Comparison of ENCODE assay signal across 1 cellular context in the genomic region with DNA sequence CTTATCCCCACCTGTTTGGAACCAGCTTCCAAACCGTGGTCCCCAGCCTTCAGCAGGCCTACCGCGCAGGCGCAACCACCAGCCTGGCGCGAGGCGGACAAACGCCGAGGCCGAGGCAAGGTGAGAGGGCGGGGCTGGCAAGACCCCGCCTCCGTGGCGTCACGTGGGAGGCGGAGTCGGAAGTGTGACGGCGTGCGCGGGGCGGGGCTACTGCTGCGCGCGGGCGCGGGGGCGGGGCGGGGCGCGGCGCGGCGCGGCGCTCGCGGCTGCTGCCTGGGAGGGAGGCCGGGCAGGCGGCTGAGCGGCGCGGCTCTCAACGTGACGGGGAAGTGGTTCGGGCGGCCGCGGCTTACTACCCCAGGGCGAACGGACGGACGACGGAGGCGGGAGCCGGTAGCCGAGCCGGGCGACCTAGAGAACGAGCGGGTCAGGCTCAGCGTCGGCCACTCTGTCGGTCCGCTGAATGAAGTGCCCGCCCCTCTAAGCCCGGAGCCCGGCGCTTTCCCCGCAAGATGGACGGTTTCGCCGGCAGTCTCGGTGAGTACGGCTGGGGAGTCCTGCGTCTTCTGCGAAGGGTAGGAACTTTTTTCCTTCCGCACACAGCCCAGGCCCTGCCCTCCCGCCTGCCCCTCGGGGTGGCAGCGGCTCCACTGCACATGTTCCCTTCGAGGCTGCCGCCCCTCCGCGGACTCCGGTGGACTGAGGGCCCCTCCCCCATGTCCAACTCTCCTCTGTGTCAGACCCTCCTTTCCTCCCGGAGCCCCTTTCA.
TF ChIP-seq lines count a peak whose summit lies in the region.

A gene with protein sequence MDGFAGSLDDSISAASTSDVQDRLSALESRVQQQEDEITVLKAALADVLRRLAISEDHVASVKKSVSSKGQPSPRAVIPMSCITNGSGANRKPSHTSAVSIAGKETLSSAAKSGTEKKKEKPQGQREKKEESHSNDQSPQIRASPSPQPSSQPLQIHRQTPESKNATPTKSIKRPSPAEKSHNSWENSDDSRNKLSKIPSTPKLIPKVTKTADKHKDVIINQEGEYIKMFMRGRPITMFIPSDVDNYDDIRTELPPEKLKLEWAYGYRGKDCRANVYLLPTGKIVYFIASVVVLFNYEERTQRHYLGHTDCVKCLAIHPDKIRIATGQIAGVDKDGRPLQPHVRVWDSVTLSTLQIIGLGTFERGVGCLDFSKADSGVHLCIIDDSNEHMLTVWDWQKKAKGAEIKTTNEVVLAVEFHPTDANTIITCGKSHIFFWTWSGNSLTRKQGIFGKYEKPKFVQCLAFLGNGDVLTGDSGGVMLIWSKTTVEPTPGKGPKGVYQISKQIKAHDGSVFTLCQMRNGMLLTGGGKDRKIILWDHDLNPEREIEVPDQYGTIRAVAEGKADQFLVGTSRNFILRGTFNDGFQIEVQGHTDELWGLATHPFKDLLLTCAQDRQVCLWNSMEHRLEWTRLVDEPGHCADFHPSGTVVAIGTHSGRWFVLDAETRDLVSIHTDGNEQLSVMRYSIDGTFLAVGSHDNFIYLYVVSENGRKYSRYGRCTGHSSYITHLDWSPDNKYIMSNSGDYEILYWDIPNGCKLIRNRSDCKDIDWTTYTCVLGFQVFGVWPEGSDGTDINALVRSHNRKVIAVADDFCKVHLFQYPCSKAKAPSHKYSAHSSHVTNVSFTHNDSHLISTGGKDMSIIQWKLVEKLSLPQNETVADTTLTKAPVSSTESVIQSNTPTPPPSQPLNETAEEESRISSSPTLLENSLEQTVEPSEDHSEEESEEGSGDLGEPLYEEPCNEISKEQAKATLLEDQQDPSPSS (plus strand): TSS at position 254 of the 769 bp plus-strand sequence. CDS start 259 bp downstream, at position 513.

TF ChIP-seq in HepG2, 621 proteins besides CTCF, POLR2A, EP300 and RAD21 (continued from another document and continues in another):
- TF ChIP-seq, protein P1, sequence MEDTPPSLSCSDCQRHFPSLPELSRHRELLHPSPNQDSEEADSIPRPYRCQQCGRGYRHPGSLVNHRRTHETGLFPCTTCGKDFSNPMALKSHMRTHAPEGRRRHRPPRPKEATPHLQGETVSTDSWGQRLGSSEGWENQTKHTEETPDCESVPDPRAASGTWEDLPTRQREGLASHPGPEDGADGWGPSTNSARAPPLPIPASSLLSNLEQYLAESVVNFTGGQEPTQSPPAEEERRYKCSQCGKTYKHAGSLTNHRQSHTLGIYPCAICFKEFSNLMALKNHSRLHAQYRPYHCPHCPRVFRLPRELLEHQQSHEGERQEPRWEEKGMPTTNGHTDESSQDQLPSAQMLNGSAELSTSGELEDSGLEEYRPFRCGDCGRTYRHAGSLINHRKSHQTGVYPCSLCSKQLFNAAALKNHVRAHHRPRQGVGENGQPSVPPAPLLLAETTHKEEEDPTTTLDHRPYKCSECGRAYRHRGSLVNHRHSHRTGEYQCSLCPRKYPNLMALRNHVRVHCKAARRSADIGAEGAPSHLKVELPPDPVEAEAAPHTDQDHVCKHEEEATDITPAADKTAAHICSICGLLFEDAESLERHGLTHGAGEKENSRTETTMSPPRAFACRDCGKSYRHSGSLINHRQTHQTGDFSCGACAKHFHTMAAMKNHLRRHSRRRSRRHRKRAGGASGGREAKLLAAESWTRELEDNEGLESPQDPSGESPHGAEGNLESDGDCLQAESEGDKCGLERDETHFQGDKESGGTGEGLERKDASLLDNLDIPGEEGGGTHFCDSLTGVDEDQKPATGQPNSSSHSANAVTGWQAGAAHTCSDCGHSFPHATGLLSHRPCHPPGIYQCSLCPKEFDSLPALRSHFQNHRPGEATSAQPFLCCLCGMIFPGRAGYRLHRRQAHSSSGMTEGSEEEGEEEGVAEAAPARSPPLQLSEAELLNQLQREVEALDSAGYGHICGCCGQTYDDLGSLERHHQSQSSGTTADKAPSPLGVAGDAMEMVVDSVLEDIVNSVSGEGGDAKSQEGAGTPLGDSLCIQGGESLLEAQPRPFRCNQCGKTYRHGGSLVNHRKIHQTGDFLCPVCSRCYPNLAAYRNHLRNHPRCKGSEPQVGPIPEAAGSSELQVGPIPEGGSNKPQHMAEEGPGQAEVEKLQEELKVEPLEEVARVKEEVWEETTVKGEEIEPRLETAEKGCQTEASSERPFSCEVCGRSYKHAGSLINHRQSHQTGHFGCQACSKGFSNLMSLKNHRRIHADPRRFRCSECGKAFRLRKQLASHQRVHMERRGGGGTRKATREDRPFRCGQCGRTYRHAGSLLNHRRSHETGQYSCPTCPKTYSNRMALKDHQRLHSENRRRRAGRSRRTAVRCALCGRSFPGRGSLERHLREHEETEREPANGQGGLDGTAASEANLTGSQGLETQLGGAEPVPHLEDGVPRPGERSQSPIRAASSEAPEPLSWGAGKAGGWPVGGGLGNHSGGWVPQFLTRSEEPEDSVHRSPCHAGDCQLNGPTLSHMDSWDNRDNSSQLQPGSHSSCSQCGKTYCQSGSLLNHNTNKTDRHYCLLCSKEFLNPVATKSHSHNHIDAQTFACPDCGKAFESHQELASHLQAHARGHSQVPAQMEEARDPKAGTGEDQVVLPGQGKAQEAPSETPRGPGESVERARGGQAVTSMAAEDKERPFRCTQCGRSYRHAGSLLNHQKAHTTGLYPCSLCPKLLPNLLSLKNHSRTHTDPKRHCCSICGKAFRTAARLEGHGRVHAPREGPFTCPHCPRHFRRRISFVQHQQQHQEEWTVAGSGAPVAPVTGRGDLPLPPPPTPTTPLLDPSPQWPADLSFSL (CRISPR knock-in tag; IDR thresholded peaks at IDR 0.05) = peak; percentile 51; the same call in 1 of the 2 replicates
- TF ChIP-seq NR2F1 (CRISPR knock-in tag; IDR thresholded peaks at IDR 0.05) (no peak), TEAD3 (CRISPR knock-in tag; optimal IDR thresholded peaks at IDR 0.05; ENCODE audit: borderline replicate concordance) (peak; percentile 65), YEATS2 (CRISPR knock-in tag; IDR thresholded peaks at IDR 0.05; ENCODE audit: borderline replicate concordance) (peak; percentile 66; the same call in 1 of the 2 replicates), ETV5 (CRISPR knock-in tag; IDR thresholded peaks at IDR 0.05; ENCODE audit: borderline replicate concordance) (peak; percentile 88), SRY (CRISPR knock-in tag; IDR thresholded peaks at IDR 0.05) (no peak; the same call in 1 of the 2 replicates), PPARG (CRISPR knock-in tag; conservative IDR thresholded peaks at IDR 0.05) (no peak), NFYB (CRISPR knock-in tag; IDR thresholded peaks at IDR 0.05) (0 out of 2 replicates have a peak, but pooled peaks have one; percentile 8), MEIS2 (CRISPR knock-in tag; IDR thresholded peaks at IDR 0.05) (peak; percentile 16), ZKSCAN5 (CRISPR knock-in tag; IDR thresholded peaks at IDR 0.05) (no peak), CCDC6 (CRISPR knock-in tag; IDR thresholded peaks at IDR 0.05) (peak; percentile 94), ZNF616 (CRISPR knock-in tag; IDR thresholded peaks at IDR 0.05; ENCODE audit: low read depth) (peak; percentile 53; the same call in 1 of the 2 replicates), ZBTB21 (CRISPR knock-in tag; IDR thresholded peaks at IDR 0.05) (no peak), ZFP62 (CRISPR knock-in tag; IDR thresholded peaks at IDR 0.05) (0 out of 2 replicates have a peak, but pooled peaks have one; percentile 45), ZNF816 (CRISPR knock-in tag; IDR thresholded peaks at IDR 0.05; ENCODE audit: borderline replicate concordance) (no peak), ZNF543 (CRISPR knock-in tag; IDR thresholded peaks at IDR 0.05) (no peak)
- TF ChIP-seq, protein P2, sequence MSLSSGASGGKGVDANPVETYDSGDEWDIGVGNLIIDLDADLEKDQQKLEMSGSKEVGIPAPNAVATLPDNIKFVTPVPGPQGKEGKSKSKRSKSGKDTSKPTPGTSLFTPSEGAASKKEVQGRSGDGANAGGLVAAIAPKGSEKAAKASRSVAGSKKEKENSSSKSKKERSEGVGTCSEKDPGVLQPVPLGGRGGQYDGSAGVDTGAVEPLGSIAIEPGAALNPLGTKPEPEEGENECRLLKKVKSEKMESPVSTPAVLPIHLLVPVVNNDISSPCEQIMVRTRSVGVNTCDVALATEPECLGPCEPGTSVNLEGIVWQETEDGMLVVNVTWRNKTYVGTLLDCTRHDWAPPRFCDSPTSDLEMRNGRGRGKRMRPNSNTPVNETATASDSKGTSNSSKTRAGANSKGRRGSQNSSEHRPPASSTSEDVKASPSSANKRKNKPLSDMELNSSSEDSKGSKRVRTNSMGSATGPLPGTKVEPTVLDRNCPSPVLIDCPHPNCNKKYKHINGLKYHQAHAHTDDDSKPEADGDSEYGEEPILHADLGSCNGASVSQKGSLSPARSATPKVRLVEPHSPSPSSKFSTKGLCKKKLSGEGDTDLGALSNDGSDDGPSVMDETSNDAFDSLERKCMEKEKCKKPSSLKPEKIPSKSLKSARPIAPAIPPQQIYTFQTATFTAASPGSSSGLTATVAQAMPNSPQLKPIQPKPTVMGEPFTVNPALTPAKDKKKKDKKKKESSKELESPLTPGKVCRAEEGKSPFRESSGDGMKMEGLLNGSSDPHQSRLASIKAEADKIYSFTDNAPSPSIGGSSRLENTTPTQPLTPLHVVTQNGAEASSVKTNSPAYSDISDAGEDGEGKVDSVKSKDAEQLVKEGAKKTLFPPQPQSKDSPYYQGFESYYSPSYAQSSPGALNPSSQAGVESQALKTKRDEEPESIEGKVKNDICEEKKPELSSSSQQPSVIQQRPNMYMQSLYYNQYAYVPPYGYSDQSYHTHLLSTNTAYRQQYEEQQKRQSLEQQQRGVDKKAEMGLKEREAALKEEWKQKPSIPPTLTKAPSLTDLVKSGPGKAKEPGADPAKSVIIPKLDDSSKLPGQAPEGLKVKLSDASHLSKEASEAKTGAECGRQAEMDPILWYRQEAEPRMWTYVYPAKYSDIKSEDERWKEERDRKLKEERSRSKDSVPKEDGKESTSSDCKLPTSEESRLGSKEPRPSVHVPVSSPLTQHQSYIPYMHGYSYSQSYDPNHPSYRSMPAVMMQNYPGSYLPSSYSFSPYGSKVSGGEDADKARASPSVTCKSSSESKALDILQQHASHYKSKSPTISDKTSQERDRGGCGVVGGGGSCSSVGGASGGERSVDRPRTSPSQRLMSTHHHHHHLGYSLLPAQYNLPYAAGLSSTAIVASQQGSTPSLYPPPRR (CRISPR knock-in tag; IDR thresholded peaks at IDR 0.05; ENCODE audit: borderline replicate concordance) = peak; percentile 54; the same call in 1 of the 2 replicates
- TF ChIP-seq, protein P3, sequence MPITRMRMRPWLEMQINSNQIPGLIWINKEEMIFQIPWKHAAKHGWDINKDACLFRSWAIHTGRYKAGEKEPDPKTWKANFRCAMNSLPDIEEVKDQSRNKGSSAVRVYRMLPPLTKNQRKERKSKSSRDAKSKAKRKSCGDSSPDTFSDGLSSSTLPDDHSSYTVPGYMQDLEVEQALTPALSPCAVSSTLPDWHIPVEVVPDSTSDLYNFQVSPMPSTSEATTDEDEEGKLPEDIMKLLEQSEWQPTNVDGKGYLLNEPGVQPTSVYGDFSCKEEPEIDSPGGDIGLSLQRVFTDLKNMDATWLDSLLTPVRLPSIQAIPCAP (CRISPR knock-in tag; IDR thresholded peaks at IDR 0.05; ENCODE audit: low read depth) = 0 out of 2 replicates have a peak, but pooled peaks have one; percentile 28
- TF ChIP-seq, protein P4, sequence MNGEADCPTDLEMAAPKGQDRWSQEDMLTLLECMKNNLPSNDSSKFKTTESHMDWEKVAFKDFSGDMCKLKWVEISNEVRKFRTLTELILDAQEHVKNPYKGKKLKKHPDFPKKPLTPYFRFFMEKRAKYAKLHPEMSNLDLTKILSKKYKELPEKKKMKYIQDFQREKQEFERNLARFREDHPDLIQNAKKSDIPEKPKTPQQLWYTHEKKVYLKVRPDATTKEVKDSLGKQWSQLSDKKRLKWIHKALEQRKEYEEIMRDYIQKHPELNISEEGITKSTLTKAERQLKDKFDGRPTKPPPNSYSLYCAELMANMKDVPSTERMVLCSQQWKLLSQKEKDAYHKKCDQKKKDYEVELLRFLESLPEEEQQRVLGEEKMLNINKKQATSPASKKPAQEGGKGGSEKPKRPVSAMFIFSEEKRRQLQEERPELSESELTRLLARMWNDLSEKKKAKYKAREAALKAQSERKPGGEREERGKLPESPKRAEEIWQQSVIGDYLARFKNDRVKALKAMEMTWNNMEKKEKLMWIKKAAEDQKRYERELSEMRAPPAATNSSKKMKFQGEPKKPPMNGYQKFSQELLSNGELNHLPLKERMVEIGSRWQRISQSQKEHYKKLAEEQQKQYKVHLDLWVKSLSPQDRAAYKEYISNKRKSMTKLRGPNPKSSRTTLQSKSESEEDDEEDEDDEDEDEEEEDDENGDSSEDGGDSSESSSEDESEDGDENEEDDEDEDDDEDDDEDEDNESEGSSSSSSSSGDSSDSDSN (CRISPR knock-in tag; IDR thresholded peaks at IDR 0.05) = peak; percentile 84
- TF ChIP-seq, protein P5, sequence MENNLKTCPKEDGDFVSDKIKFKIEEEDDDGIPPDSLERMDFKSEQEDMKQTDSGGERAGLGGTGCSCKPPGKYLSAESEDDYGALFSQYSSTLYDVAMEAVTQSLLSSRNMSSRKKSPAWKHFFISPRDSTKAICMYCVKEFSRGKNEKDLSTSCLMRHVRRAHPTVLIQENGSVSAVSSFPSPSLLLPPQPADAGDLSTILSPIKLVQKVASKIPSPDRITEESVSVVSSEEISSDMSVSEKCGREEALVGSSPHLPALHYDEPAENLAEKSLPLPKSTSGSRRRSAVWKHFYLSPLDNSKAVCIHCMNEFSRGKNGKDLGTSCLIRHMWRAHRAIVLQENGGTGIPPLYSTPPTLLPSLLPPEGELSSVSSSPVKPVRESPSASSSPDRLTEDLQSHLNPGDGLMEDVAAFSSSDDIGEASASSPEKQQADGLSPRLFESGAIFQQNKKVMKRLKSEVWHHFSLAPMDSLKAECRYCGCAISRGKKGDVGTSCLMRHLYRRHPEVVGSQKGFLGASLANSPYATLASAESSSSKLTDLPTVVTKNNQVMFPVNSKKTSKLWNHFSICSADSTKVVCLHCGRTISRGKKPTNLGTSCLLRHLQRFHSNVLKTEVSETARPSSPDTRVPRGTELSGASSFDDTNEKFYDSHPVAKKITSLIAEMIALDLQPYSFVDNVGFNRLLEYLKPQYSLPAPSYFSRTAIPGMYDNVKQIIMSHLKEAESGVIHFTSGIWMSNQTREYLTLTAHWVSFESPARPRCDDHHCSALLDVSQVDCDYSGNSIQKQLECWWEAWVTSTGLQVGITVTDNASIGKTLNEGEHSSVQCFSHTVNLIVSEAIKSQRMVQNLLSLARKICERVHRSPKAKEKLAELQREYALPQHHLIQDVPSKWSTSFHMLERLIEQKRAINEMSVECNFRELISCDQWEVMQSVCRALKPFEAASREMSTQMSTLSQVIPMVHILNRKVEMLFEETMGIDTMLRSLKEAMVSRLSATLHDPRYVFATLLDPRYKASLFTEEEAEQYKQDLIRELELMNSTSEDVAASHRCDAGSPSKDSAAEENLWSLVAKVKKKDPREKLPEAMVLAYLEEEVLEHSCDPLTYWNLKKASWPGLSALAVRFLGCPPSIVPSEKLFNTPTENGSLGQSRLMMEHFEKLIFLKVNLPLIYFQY (CRISPR knock-in tag; IDR thresholded peaks at IDR 0.05; ENCODE audit: borderline replicate concordance) = peak; percentile 6; the same call in 1 of the 2 replicates
- TF ChIP-seq, protein P6, sequence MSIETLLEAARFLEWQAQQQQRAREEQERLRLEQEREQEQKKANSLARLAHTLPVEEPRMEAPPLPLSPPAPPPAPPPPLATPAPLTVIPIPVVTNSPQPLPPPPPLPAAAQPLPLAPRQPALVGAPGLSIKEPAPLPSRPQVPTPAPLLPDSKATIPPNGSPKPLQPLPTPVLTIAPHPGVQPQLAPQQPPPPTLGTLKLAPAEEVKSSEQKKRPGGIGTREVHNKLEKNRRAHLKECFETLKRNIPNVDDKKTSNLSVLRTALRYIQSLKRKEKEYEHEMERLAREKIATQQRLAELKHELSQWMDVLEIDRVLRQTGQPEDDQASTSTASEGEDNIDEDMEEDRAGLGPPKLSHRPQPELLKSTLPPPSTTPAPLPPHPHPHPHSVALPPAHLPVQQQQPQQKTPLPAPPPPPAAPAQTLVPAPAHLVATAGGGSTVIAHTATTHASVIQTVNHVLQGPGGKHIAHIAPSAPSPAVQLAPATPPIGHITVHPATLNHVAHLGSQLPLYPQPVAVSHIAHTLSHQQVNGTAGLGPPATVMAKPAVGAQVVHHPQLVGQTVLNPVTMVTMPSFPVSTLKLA (IDR thresholded peaks at IDR 0.05) = peak; percentile 73
